Comparison of ENCODE assay signal across 28 cellular contexts in the genomic region with DNA sequence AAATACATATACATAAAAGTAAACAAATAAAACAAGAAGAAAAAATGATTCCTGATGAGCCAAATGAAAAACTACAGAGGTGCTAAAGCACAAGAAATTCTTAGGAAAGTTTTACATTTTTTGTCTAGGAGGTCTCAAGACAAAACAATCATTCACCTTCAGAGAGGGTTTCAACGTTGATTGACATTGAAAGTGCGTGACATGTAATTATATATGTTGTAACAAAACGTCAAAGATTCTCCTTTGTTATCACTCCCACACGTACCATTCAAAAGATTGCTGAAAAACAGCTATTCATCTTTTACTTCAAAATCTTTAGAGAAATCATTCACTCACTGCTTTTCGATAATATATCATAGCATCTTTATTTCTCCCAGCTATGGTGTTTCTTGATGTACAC.
"Had no signal": no experiment of that assay in that cellular context is flagged by ENCODE, and none has a peak within 500 bp of the region (broad histone marks: within the 10 kb centered on the region; RNA-seq: fewer than 3 reads in every experiment).

No MANE protein-coding gene starts in this region.

- H3K4me1 ChIP-seq: stomach, suprapubic skin, testis, thyroid gland, tibial artery, tibial nerve, transverse colon, upper lobe of left lung, upper lobe of right lung, uterus, vagina had no signal

- DNase-seq: stimulated activated CD4-positive, alpha-beta T cell treated with anti-CD3 and anti-CD28 coated beads, Interleukin-2, amount 100 ng/mL, for 48 hours; stimulated activated CD4-positive, alpha-beta T cell treated with anti-CD3 and anti-CD28 coated beads, Interleukin-4, amount 100 ng/mL, for 1 hour; stimulated activated CD4-positive, alpha-beta T cell treated with anti-CD3 and anti-CD28 coated beads, Interleukin-4, amount 100 ng/mL, for 24 hours; stimulated activated CD4-positive, alpha-beta T cell treated with anti-CD3 and anti-CD28 coated beads, Interleukin-4, amount 100 ng/mL, for 4 hours; stimulated activated CD8-positive, alpha-beta memory T cell treated with anti-CD3 and anti-CD28 coated beads, Interleukin-4, amount 100 ng/mL, for 48 hours; stimulated activated naive B cell treated with anti-CD40 and anti-IgM and Interleukin-4, amounts not matched to agents 10 μg/mL and 1 μg/mL and 100 μg/mL, for 72 hours; stimulated activated naive CD4-positive, alpha-beta T cell; stimulated activated naive CD4-positive, alpha-beta T cell treated with Interleukin-2 at 50 U/mL for 16 hours; stimulated activated naive CD8-positive, alpha-beta T cell treated with anti-CD3 and anti-CD28 coated beads, Interleukin-15, amount 100 ng/mL, for 72 hours; stimulated activated naive CD8-positive, alpha-beta T cell treated with anti-CD3 and anti-CD28 coated beads, Interleukin-15, Interleukin-2, amounts not matched to agents 100 U/mL and 50 U/mL, for 24 hours; stomach; substantia nigra; testis; thyroid gland; tibial artery; transverse colon; trophoblast cell; upper lobe of left lung; upper lobe of right lung; uterus had no signal

- ATAC-seq: stimulated activated effector memory CD8-positive, alpha-beta T cell treated with anti-CD3 and anti-CD28 coated beads, Interleukin-12 subunit alpha, Interleukin-12 subunit beta, amount 100 ng/mL, for 72 hours; stimulated activated memory B cell treated with anti-CD40 and anti-IgM and Interleukin-4, amounts not matched to agents 10 μg/mL and 1 μg/mL and 100 μg/mL, for 72 hours; stimulated activated naive B cell treated with anti-CD40 and anti-IgM and Interleukin-4, amounts not matched to agents 10 μg/mL and 1 μg/mL and 100 μg/mL, for 72 hours; stimulated activated naive CD8-positive, alpha-beta T cell treated with anti-CD3 and anti-CD28 coated beads, Interleukin-15, amount 100 ng/mL, for 72 hours; stimulated activated naive CD8-positive, alpha-beta T cell treated with anti-CD3 and anti-CD28 coated beads, Interleukin-15, Interleukin-2, amounts not matched to agents 100 U/mL and 50 U/mL, for 24 hours; upper lobe of right lung had no signal

- H3K4me1 Mint-ChIP-seq: stimulated activated effector memory CD8-positive, alpha-beta T cell treated with anti-CD3 and anti-CD28 coated beads, Interleukin-12 subunit alpha, Interleukin-12 subunit beta, amount 100 ng/mL, for 72 hours; stimulated activated memory B cell treated with anti-CD40 and anti-IgM and Interleukin-4, amounts not matched to agents 10 μg/mL and 1 μg/mL and 100 μg/mL, for 72 hours; stimulated activated naive B cell treated with anti-CD40 and anti-IgM and Interleukin-4, amounts not matched to agents 10 μg/mL and 1 μg/mL and 100 μg/mL, for 72 hours; stimulated activated naive CD8-positive, alpha-beta T cell treated with anti-CD3 and anti-CD28 coated beads, Interleukin-15, amount 100 ng/mL, for 72 hours had no signal

- H3K27me3 ChIP-seq: stomach, suprapubic skin, testis, thyroid gland, tibial artery, tibial nerve, transverse colon, upper lobe of left lung, upper lobe of right lung, uterus, vagina had no signal

- H3K36me3 ChIP-seq: stomach, suprapubic skin, thoracic aorta, thyroid gland, tibial artery, tibial nerve, transverse colon, upper lobe of left lung, upper lobe of right lung, uterus, vagina had no signal

- H3K27me3 Mint-ChIP-seq: stimulated activated memory B cell treated with anti-CD40 and anti-IgM and Interleukin-4, amounts not matched to agents 10 μg/mL and 1 μg/mL and 100 μg/mL, for 72 hours; stimulated activated naive B cell treated with anti-CD40 and anti-IgM and Interleukin-4, amounts not matched to agents 10 μg/mL and 1 μg/mL and 100 μg/mL, for 72 hours; stimulated activated naive CD8-positive, alpha-beta T cell treated with anti-CD3 and anti-CD28 coated beads, Interleukin-15, amount 100 ng/mL, for 72 hours; stimulated activated naive CD8-positive, alpha-beta T cell treated with anti-CD3 and anti-CD28 coated beads, Interleukin-15, Interleukin-2, amounts not matched to agents 100 ng/mL and 50 ng/mL, for 24 hours; type B pancreatic cell had no signal

- H3K27ac Mint-ChIP-seq: stimulated activated effector memory CD8-positive, alpha-beta T cell treated with anti-CD3 and anti-CD28 coated beads, Interleukin-12 subunit alpha, Interleukin-12 subunit beta, amount 100 ng/mL, for 72 hours; stimulated activated memory B cell treated with anti-CD40 and anti-IgM and Interleukin-4, amounts not matched to agents 10 μg/mL and 1 μg/mL and 100 μg/mL, for 72 hours; stimulated activated naive B cell treated with anti-CD40 and anti-IgM and Interleukin-4, amounts not matched to agents 10 μg/mL and 1 μg/mL and 100 μg/mL, for 72 hours; stimulated activated naive CD8-positive, alpha-beta T cell treated with anti-CD3 and anti-CD28 coated beads, Interleukin-15, amount 100 ng/mL, for 72 hours; stimulated activated naive CD8-positive, alpha-beta T cell treated with anti-CD3 and anti-CD28 coated beads, Interleukin-15, Interleukin-2, amounts not matched to agents 100 ng/mL and 50 ng/mL, for 24 hours; type B pancreatic cell had no signal

- H3K9me3 ChIP-seq: stomach, suprapubic skin, testis, thoracic aorta, thyroid gland, tibial artery, transverse colon, upper lobe of left lung, upper lobe of right lung, uterus, vagina had no signal

- H3K27ac ChIP-seq: stomach, suprapubic skin, testis, thoracic aorta, thyroid gland, tibial artery, tibial nerve, transverse colon, upper lobe of left lung, upper lobe of right lung, uterus, vagina had no signal

- H3K9me3 Mint-ChIP-seq: type B pancreatic cell had no signal

- H3K4me3 Mint-ChIP-seq: stimulated activated effector memory CD8-positive, alpha-beta T cell treated with anti-CD3 and anti-CD28 coated beads, Interleukin-12 subunit alpha, Interleukin-12 subunit beta, amount 100 ng/mL, for 72 hours; stimulated activated memory B cell treated with anti-CD40 and anti-IgM and Interleukin-4, amounts not matched to agents 10 μg/mL and 1 μg/mL and 100 μg/mL, for 72 hours; stimulated activated naive B cell treated with anti-CD40 and anti-IgM and Interleukin-4, amounts not matched to agents 10 μg/mL and 1 μg/mL and 100 μg/mL, for 72 hours; stimulated activated naive CD8-positive, alpha-beta T cell treated with anti-CD3 and anti-CD28 coated beads, Interleukin-15, amount 100 ng/mL, for 72 hours; stimulated activated naive CD8-positive, alpha-beta T cell treated with anti-CD3 and anti-CD28 coated beads, Interleukin-15, Interleukin-2, amounts not matched to agents 100 ng/mL and 50 ng/mL, for 24 hours; type B pancreatic cell had no signal

- H3K4me3 ChIP-seq: stomach, suprapubic skin, testis, thoracic aorta, thyroid gland, tibial artery, tibial nerve, transverse colon, upper lobe of left lung, upper lobe of right lung, uterus, vagina had no signal

- H3K36me3 Mint-ChIP-seq: stimulated activated effector memory CD8-positive, alpha-beta T cell treated with anti-CD3 and anti-CD28 coated beads, Interleukin-12 subunit alpha, Interleukin-12 subunit beta, amount 100 ng/mL, for 72 hours; stimulated activated memory B cell treated with anti-CD40 and anti-IgM and Interleukin-4, amounts not matched to agents 10 μg/mL and 1 μg/mL and 100 μg/mL, for 72 hours; stimulated activated naive B cell treated with anti-CD40 and anti-IgM and Interleukin-4, amounts not matched to agents 10 μg/mL and 1 μg/mL and 100 μg/mL, for 72 hours; type B pancreatic cell had no signal
